8 cellular contexts compared by ENCODE assay signal in the genomic region with DNA sequence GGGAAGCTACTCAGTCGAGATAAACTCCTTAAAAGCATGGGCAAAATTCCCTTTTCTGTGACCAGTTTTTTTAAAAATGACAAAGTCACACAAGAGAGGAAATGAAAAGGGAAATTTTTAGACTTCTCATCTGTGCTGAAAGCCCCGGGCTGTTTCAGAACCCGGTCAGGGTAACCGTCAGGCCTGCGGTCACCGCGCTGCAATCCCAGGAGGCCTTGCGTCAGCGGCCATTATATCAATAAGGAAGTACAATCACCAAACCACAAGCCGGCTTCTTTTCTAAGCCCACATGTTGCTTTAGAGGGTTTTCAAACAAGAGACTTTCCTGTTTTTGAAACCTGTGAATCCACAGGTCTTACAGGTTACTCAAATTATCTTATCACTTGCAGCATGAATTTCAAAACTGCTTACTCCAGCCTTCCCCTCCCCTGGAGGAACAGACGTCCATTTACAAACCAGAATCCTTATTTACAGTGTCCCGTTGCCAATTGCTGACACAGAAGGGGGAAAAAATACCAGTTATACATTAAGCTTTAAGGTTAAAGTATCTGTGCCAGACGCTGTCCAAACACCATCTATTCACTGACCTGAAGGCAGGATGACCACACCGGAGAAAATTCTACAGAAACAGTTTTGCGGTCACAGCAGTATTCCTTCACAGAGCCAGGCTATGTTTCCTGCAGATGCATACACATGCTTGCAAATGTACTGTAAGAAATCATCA.
DNase-seq lines count a peak whose midpoint lies in the region; ATAC-seq and TF ChIP-seq lines count a peak whose summit lies in the region.

No MANE protein-coding gene starts in this region.

- intact Hi-C loops in left ventricle myocardium superior (cut with micrococcal nuclease): no loop called here

- H3K36me3 Mint-ChIP-seq in activated naive CD4-positive, alpha-beta T cell treated with anti-CD3 and anti-CD28 coated beads, Interleukin-2, amount 50 U/mL, for 72 hours: peaks cover 4 to 24% of the 10 kb centered on the region in 2 donors

- H3K27ac ChIP-seq in 22Rv1: peak overlapping the region; percentile 86

- DNase-seq in SKM-1 treated with dmso at 0.1 percent for 144 hours (lab: John Stamatoyannopoulos, UW; ENCODE audit: unreplicated experiment) (peak; percentile 100), left ventricle myocardium superior (peak; percentile 86), NCI-H524 (lab: John Stamatoyannopoulos, UW) (no peak)
- DNase-seq in activated naive CD4-positive, alpha-beta T cell treated with anti-CD3 and anti-CD28 coated beads, Interleukin-2, amount 50 U/mL, for 72 hours (ENCODE audit: low spot score in 2 of 2): peak; percentile 82 to 95
- peak; percentile 62 to 79 for DNase-seq in stimulated activated CD4-positive, alpha-beta T cell treated with anti-CD3 and anti-CD28 coated beads, Interleukin-15, amount 100 ng/mL, for 1 hour (ENCODE audit: low read depth in 1 of 2, low spot score in 1 of 2)

- H3K9me3 Mint-ChIP-seq in activated naive CD4-positive, alpha-beta T cell treated with anti-CD3 and anti-CD28 coated beads, Interleukin-2, amount 50 U/mL, for 72 hours: peaks cover 0 to 3% of the 10 kb centered on the region in 2 donors

- H3K27ac Mint-ChIP-seq in activated naive CD4-positive, alpha-beta T cell treated with anti-CD3 and anti-CD28 coated beads, Interleukin-2, amount 50 U/mL, for 72 hours: peak overlapping the region; percentile 90

- ATAC-seq in GM19035 (IDR thresholded peaks at IDR 0.05; ENCODE audit: unreplicated experiment) (peak; percentile 93), HG03354 (IDR thresholded peaks at IDR 0.05; ENCODE audit: poor library complexity, severe bottlenecking, unreplicated experiment) (peak; percentile 92), left ventricle myocardium superior (peak; percentile 60)
- ATAC-seq in activated naive CD4-positive, alpha-beta T cell treated with anti-CD3 and anti-CD28 coated beads, Interleukin-2, amount 50 U/mL, for 72 hours: peak; percentile 90 to 91

- TF ChIP-seq CTCF in 22Rv1 (IDR thresholded peaks at IDR 0.05): no peak

Comparison
In these comparisons a context has a peak if more than half of its experiments do, and no peak if none do; other contexts are left out.
1. DNase-seq: peak in SKM-1 treated with dmso at 0.1 percent for 144 hours (single experiment), activated naive CD4-positive, alpha-beta T cell treated with anti-CD3 and anti-CD28 coated beads, Interleukin-2, amount 50 U/mL, for 72 hours (2 of 2), left ventricle myocardium superior (single experiment) and stimulated activated CD4-positive, alpha-beta T cell treated with anti-CD3 and anti-CD28 coated beads, Interleukin-15, amount 100 ng/mL, for 1 hour (2 of 2); none in NCI-H524 (0 of 2).
2. Peak in every context shown above with its lines, with median percentiles within 50 percentile points of each other: ATAC-seq.